20 cellular contexts compared by ENCODE assay signal in the genomic region with DNA sequence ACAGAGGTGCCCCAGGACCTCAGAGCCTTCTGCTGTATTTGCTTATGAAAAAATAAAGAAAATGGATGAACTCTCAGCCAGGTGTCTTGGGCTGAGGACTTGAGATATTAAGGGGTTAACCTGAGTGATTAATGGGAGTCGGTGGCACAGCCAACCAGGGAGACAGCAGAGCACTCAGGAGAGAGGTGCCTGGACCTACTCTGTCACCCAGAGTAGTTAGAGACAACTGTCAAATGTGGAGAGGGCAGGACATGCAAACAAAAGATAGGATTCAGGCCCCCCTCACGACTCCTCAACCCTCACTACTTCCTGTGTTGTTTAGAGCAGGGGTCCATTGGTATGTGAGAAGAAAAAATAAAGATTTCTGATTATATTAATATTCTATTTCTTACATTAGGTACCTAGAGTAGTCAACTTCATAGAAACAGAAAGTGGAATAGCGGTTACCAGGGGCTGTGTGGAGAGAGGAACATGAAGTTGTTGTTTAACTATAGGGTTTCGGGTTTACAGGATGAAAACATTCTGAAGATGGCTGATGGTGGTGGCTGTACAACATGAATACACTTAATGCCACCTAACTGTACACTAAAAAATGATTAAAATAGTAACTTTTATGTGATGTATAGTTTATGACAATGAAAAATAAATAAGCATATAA. TPM values are rescaled to one million over a fixed set of nuclear protein-coding genes. Genes with fewer than 3 reads are reported as not detected.
DNase-seq lines count a peak whose midpoint lies in the region; ATAC-seq and TF ChIP-seq lines count a peak whose summit lies in the region.
"Had no signal": no experiment of that assay in that cellular context is flagged by ENCODE, and none has a peak within 500 bp of the region (broad histone marks: within the 10 kb centered on the region; RNA-seq: fewer than 3 reads in every experiment).

No MANE protein-coding gene starts in this region.

- H3K27ac ChIP-seq in right lobe of liver: no peak overlapping the region
- H3K27ac ChIP-seq: BLaER1 treated with 17β-estradiol and CSF1 and Interleukin-3, amounts not matched to agents 10 nM and 100 nM; prostate gland had no signal

- H3K36me3 ChIP-seq in right lobe of liver: no peaks in the 10 kb centered on the region
- H3K36me3 ChIP-seq: BLaER1 treated with 17β-estradiol and CSF1 and Interleukin-3, amounts not matched to agents 10 nM and 100 nM; prostate gland had no signal

- no peaks in the 10 kb centered on the region for H3K9me3 Mint-ChIP-seq in Calu3 (ENCODE audit: low read depth, unreplicated experiment)
- H3K9me3 Mint-ChIP-seq: activated T-helper 17 cell treated with anti-CD3 and anti-CD28 coated beads, Interleukin-2, amount 50 U/mL, for 72 hours; HFFc6 had no signal

- no peak for TF ChIP-seq POLR2A in right lobe of liver (IDR thresholded peaks at IDR 0.05)

- DNase-seq in NCI-H1092 (lab: John Stamatoyannopoulos, UW) (no peak), GM13977 (ENCODE audit: low spot score) (no peak), Calu3 (no peak), right lobe of liver (no peak)
- DNase-seq: DMS53; foreskin melanocyte; HFFc6; NCI-H1930; stimulated activated CD4-positive, alpha-beta T cell treated with anti-CD3 and anti-CD28 coated beads, Interleukin-12 subunit alpha, Interleukin-12 subunit beta, amount 100 ng/mL, for 4 hours had no signal

- CTCF ChIA-PET in Calu3 (lab: Charles Lee): no interaction called here

- BruUV-seq in Calu3 (replicated peaks; lab: Mats Ljungman, UMichigan): no TSS peak

- H3K4me1 ChIP-seq in right lobe of liver: no peaks in the 10 kb centered on the region
- H3K4me1 ChIP-seq: BLaER1 treated with 17β-estradiol and CSF1 and Interleukin-3, amounts not matched to agents 10 nM and 100 nM; prostate gland had no signal

- intact Hi-C loops in Calu3 (cut with micrococcal nuclease; ENCODE audit: unreplicated experiment): no loop called here
- intact Hi-C loops in right lobe of liver (cut with DNase I): no loop called here

- H3K27me3 ChIP-seq in right lobe of liver: no peaks in the 10 kb centered on the region
- H3K27me3 ChIP-seq: BLaER1 treated with 17β-estradiol and CSF1 and Interleukin-3, amounts not matched to agents 10 nM and 100 nM had no signal

- no peaks in the 10 kb centered on the region for H3K36me3 Mint-ChIP-seq in Calu3 (ENCODE audit: insufficient read depth, unreplicated experiment)

- H3K9me3 ChIP-seq in right lobe of liver: no peaks in the 10 kb centered on the region
- H3K9me3 ChIP-seq: prostate gland had no signal

- ATAC-seq in GM19372 (IDR thresholded peaks at IDR 0.05; ENCODE audit: low read depth, unreplicated experiment): peak; percentile 98
- peak; percentile 93 for ATAC-seq in GM21825 (IDR thresholded peaks at IDR 0.05; ENCODE audit: unreplicated experiment)
- ATAC-seq in HG03139 (IDR thresholded peaks at IDR 0.05; ENCODE audit: unreplicated experiment): peak; percentile 92
- no peak for ATAC-seq in right lobe of liver
- ATAC-seq: activated T-helper 17 cell treated with anti-CD3 and anti-CD28 coated beads, Interleukin-2, amount 50 U/mL, for 72 hours had no signal

- WGBS in right lobe of liver (ENCODE audit: insufficient coverage, low coverage, low lambda C conversion rate, missing lambda C conversion rate): 42% methylated on average over 4 of the region's 4 CpGs

- no peak overlapping the region for H3K4me3 ChIP-seq in right lobe of liver
- H3K4me3 ChIP-seq: BLaER1 treated with 17β-estradiol and CSF1 and Interleukin-3, amounts not matched to agents 10 nM and 100 nM; prostate gland had no signal

- TF ChIP-seq CTCF in GM13977 (IDR thresholded peaks at IDR 0.05; ENCODE audit: extremely low read depth, insufficient read depth, missing control alignments): no peak
- TF ChIP-seq CTCF in Calu3 (IDR thresholded peaks at IDR 0.05; ENCODE audit: unreplicated experiment): no peak
- TF ChIP-seq CTCF in right lobe of liver (IDR thresholded peaks at IDR 0.05): no peak

- in situ Hi-C loops in GM13977 (cut with MboI; ENCODE audit: low pct_unique_long_range_greater_than_20kb, low sequenced_read_pairs, unreplicated experiment): no loop called here

- peaks cover 33% of the 10 kb centered on the region for H3K27me3 Mint-ChIP-seq in Calu3 (ENCODE audit: unreplicated experiment)

- no peak overlapping the region for H3K4me3 Mint-ChIP-seq in Calu3 (ENCODE audit: low read depth, unreplicated experiment)
- H3K4me3 Mint-ChIP-seq: activated T-helper 17 cell treated with anti-CD3 and anti-CD28 coated beads, Interleukin-2, amount 50 U/mL, for 72 hours; HFFc6 had no signal

- no peaks in the 10 kb centered on the region for H3K4me1 Mint-ChIP-seq in Calu3 (ENCODE audit: low read depth, unreplicated experiment)
- H3K4me1 Mint-ChIP-seq: activated T-helper 17 cell treated with anti-CD3 and anti-CD28 coated beads, Interleukin-2, amount 50 U/mL, for 72 hours had no signal

- no peak overlapping the region for H3K27ac Mint-ChIP-seq in Calu3 (ENCODE audit: unreplicated experiment)
- H3K27ac Mint-ChIP-seq: activated T-helper 17 cell treated with anti-CD3 and anti-CD28 coated beads, Interleukin-2, amount 50 U/mL, for 72 hours; HFFc6 had no signal

RNA-seq across cellular contexts. Expression of gene CETN1, which starts 28.6 kb away (rescaled TPM):
- total RNA-seq in Calu3 (2022): not detected in 2 replicates
- not detected for total RNA-seq in right lobe of liver
- total RNA-seq: activated T-helper 17 cell treated with anti-CD3 and anti-CD28 coated beads, Interleukin-2, amount 50 U/mL, for 72 hours; cerebellum; HFFc6; HT1080; liver; myocyte; RPMI7951 had no signal

RNA-seq across cellular contexts. Expression of gene CLUL1, which starts 45.3 kb away (rescaled TPM):
- total RNA-seq in Calu3 (2022) (0.64 TPM in 1 of 2 replicates, not detected in the other), right lobe of liver (not detected)
- total RNA-seq: activated T-helper 17 cell treated with anti-CD3 and anti-CD28 coated beads, Interleukin-2, amount 50 U/mL, for 72 hours; HFFc6; HT1080; liver; myocyte had no signal

RNA-seq across cellular contexts. Expression of gene COLEC12, which starts 51.0 kb away (rescaled TPM):
- total RNA-seq in Calu3 (2022) (not detected in 2 replicates), right lobe of liver (under 1 TPM in 5 of 6 experiments, not detected in 1; 0.12 to 1.00 (median 0.37) TPM)
- total RNA-seq: activated T-helper 17 cell treated with anti-CD3 and anti-CD28 coated beads, Interleukin-2, amount 50 U/mL, for 72 hours; HT1080 had no signal

Comparison
In these comparisons a context has a peak if more than half of its experiments do, and no peak if none do; other contexts are left out.
1. ATAC-seq: peak in GM19372 (single experiment), GM21825 (single experiment) and HG03139 (single experiment); none in right lobe of liver (0 of 4).